ENCODE assay signal across 9 cellular contexts in the genomic region with DNA sequence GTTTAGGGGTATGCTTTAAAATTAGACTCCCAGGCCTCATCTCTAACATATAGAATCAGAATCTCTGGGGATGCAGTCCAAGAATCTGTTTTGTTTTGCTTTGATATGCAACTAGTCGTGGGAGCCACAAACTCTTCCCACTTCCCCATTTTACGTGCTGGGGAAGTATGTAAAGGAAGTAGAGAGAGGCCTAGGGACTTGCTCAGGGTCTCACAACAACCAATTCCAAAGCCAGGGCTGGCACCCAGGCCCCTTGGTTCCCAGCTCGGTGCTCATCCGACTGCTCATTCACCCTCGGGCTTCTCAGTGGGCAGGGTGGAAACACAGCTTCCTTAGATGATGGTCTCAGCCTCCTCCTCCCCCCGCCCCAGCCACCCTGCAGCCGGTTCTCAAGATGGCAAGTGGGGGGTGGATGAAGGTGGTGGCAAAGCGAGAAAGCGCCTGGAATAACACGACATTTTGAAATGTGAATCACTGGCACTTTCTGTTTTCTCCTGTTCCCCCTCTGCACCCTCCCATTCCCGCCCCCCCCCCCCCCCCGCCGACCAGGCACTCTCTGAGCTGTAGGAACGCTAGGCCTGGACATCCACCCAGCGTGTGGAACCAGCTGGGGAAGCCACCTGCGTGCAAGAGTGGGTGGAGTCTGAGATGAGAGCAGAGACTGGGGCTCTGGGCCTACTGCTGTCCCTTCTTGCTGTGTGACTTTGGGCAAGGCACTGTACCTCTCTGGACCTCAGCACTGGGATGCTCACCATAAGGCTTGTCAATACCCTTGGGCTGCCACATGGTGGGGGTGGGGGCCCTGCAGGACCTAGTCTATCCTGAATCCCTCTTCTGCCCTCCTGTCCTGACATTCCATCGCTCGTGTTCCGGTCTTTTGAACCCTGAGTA.
DNase-seq lines count a peak whose midpoint lies in the region; ATAC-seq and TF ChIP-seq lines count a peak whose summit lies in the region.
"Had no signal": no experiment of that assay in that cellular context is flagged by ENCODE, and none has a peak within 500 bp of the region (broad histone marks: within the 10 kb centered on the region; RNA-seq: fewer than 3 reads in every experiment).

No MANE protein-coding gene starts in this region.

- intact Hi-C loops in OCI-LY7 (cut with micrococcal nuclease; ENCODE audit: unreplicated experiment), result no loop called here

- DNase-seq in GM13977 (ENCODE audit: low spot score) (peak; percentile 62), OCI-LY7 (ENCODE audit: low spot score) (peak; percentile 31), midbrain (lab: John Stamatoyannopoulos, UW) (peak; percentile 30), NCI-H1694 (lab: John Stamatoyannopoulos, UW) (no peak), HuH-7.5 (ENCODE audit: low spot score) (no peak)
- no peak for DNase-seq in activated CD4-positive, alpha-beta T cell treated with anti-CD3 and anti-CD28 coated beads for 1 hour

- H3K4me3 ChIP-seq in OCI-LY7 (ENCODE audit: low read depth, low read length, poor library complexity, severe bottlenecking), result no peak overlapping the region

- no peaks in the 10 kb centered on the region for H3K9me2 ChIP-seq in OCI-LY7 (ENCODE audit: insufficient read depth, low read length)

- CTCF ChIA-PET in OCI-LY7 (lab: Charles Lee; ENCODE audit: unreplicated experiment), result no interaction called here

- H3K4me2 ChIP-seq in OCI-LY7 (ENCODE audit: low read length), result peak overlapping the region; percentile 35

- peaks cover 13% of the 10 kb centered on the region for H3K4me1 ChIP-seq in OCI-LY7 (ENCODE audit: insufficient read depth, low read length, poor library complexity, severe bottlenecking)

- no peak overlapping the region for H3K27ac ChIP-seq in OCI-LY7 (ENCODE audit: low read depth, low read length, poor library complexity, severe bottlenecking)
- H3K27ac ChIP-seq: VCaP had no signal

- BruUV-seq in OCI-LY7 (replicated peaks; lab: Mats Ljungman, UMichigan), result no TSS peak

- POLR2A ChIA-PET in OCI-LY7 (lab: Charles Lee), result interaction anchor here (0.6 to 0.9 kb wide), 2 partner anchors 373 to 587 kb away, joined by 3 to 8 read pairs; no protein-coding TSS in a partner anchor

- H3K9me3 ChIP-seq in OCI-LY7 (ENCODE audit: low read length), result no peaks in the 10 kb centered on the region

- TF ChIP-seq CTCF in GM13977 (IDR thresholded peaks at IDR 0.05; ENCODE audit: extremely low read depth, insufficient read depth, missing control alignments) (no peak), OCI-LY7 (conservative IDR thresholded peaks at IDR 0.05; ENCODE audit: low read length) (no peak)

- in situ Hi-C loops in GM13977 (cut with MboI; ENCODE audit: low pct_unique_long_range_greater_than_20kb, low sequenced_read_pairs, unreplicated experiment), result no loop called here

- H2AFZ ChIP-seq in OCI-LY7 (ENCODE audit: low read length), result no peak overlapping the region

- no peaks in the 10 kb centered on the region for H3K79me2 ChIP-seq in OCI-LY7 (ENCODE audit: insufficient read depth, low read depth, low read length)

- no peaks in the 10 kb centered on the region for H3K36me3 ChIP-seq in OCI-LY7 (ENCODE audit: insufficient read depth, low read length)

- no peaks in the 10 kb centered on the region for H4K20me1 ChIP-seq in OCI-LY7 (ENCODE audit: insufficient read depth, low read length)

- ATAC-seq in HG02610 (IDR thresholded peaks at IDR 0.05; ENCODE audit: unreplicated experiment) (peak; percentile 34), GM21576 (IDR thresholded peaks at IDR 0.05; ENCODE audit: unreplicated experiment) (no peak)

Comparison
In these comparisons a context has a peak if more than half of its experiments do, and no peak if none do; other contexts are left out.
1. DNase-seq: peak in GM13977 (single experiment), OCI-LY7 (single experiment) and midbrain (single experiment); none in activated CD4-positive, alpha-beta T cell treated with anti-CD3 and anti-CD28 coated beads for 1 hour (single experiment), NCI-H1694 (single experiment) and HuH-7.5 (single experiment).